Comparison of ENCODE assay signal across 1 cellular context in the genomic region with DNA sequence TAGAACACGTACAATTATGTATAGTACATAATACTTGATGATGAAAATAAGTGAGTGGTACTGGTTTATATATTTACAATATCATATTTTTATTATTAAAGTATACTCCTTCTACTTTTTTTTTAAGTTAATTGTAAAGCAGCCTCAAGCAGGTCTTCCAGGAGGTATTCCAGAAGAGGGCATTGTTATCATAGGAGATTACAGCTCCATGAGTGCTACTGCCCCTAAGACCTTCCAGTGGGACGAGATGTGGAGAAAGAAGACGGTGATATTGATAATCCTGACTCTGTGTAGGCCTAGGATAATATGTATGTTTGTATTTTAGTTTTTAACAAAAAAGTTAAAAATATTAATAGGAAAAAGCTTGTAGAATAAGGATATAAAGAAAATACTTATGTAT.
TF ChIP-seq lines count a peak whose summit lies in the region.

No MANE protein-coding gene starts in this region.

TF ChIP-seq in SK-N-SH, 30 proteins besides CTCF, POLR2A, EP300 and RAD21 (continued from another document):
- TF ChIP-seq USF1 (IDR thresholded peaks at IDR 0.05; ENCODE audit: borderline replicate concordance, low read depth) (no peak), RFX5 (IDR thresholded peaks at IDR 0.05; ENCODE audit: low read length) (no peak), TEAD4 (IDR thresholded peaks at IDR 0.05; ENCODE audit: borderline replicate concordance, insufficient read depth) (no peak)
